ENCODE assay signal across 13 cellular contexts in genomic region chr9:108687360-108687981, GRCh38.
DNase-seq lines count a peak whose midpoint lies in the region; ATAC-seq and TF ChIP-seq lines count a peak whose summit lies in the region.
"Had no signal": no experiment of that assay in that cellular context is flagged by ENCODE, and none has a peak within 500 bp of the region (broad histone marks: within the 10 kb centered on the region; RNA-seq: fewer than 3 reads in every experiment).

No MANE protein-coding gene starts in this region.

- no peak overlapping the region for H3K27ac ChIP-seq in brain microvascular endothelial cell
- H3K27ac ChIP-seq: SJSA1 had no signal

- no peak for TF ChIP-seq CTCF in AG10803 (conservative IDR thresholded peaks at IDR 0.05; ENCODE audit: low read length)
- TF ChIP-seq CTCF in brain microvascular endothelial cell (IDR thresholded peaks at IDR 0.05; ENCODE audit: low read depth, low read length, missing control alignments): no peak

- ATAC-seq in HG03565 (IDR thresholded peaks at IDR 0.05; ENCODE audit: unreplicated experiment) (no peak), GM19328 (IDR thresholded peaks at IDR 0.05; ENCODE audit: unreplicated experiment) (no peak)
- ATAC-seq: mucosa of descending colon; stimulated activated memory B cell treated with anti-CD40 and anti-IgM and Interleukin-4, amounts not matched to agents 10 μg/mL and 1 μg/mL and 100 μg/mL, for 72 hours had no signal

- H3K27me3 ChIP-seq in brain microvascular endothelial cell (replicated peaks): no peaks in the 10 kb centered on the region
- H3K27me3 ChIP-seq: BE2C, SJSA1 had no signal

- H3K4me3 ChIP-seq in AG10803 (ENCODE audit: low read length) (no peak overlapping the region), brain microvascular endothelial cell (ENCODE audit: low read depth, low read length) (no peak overlapping the region)
- H3K4me3 ChIP-seq in Jurkat, Clone E6-1 (ENCODE audit: low read length): no peak overlapping the region
- H3K4me3 ChIP-seq: mucosa of descending colon, SJSA1 had no signal

- in situ Hi-C loops in brain microvascular endothelial cell (cut with HindIII; ENCODE audit: low pct_ligation_motif_present, low sequenced_read_pairs): no loop called here

- DNase-seq in AG10803 (ENCODE audit: low read depth) (peak; percentile 68), brain microvascular endothelial cell (peak; percentile 38), left kidney (ENCODE audit: low read depth, low spot score) (peak; percentile 87), SKM-1 (lab: John Stamatoyannopoulos, UW; ENCODE audit: unreplicated experiment) (no peak), foreskin melanocyte (no peak)
- peak; percentile 16 for DNase-seq in Jurkat, Clone E6-1 (ENCODE audit: low read depth, low spot score)
- DNase-seq: BE2C, mucosa of descending colon, NCI-H1048 had no signal

- no peaks in the 10 kb centered on the region for H3K36me3 ChIP-seq in brain microvascular endothelial cell (replicated peaks)
- H3K36me3 ChIP-seq: BE2C, SJSA1 had no signal

Comparison
In these comparisons a context has a peak if more than half of its experiments do, and no peak if none do; other contexts are left out.
1. DNase-seq: peak in AG10803 (single experiment), Jurkat, Clone E6-1 (single experiment), brain microvascular endothelial cell (single experiment) and left kidney (single experiment); none in SKM-1 (single experiment) and foreskin melanocyte (single experiment).